ENCODE assay signal across 8 cellular contexts in the genomic region with DNA sequence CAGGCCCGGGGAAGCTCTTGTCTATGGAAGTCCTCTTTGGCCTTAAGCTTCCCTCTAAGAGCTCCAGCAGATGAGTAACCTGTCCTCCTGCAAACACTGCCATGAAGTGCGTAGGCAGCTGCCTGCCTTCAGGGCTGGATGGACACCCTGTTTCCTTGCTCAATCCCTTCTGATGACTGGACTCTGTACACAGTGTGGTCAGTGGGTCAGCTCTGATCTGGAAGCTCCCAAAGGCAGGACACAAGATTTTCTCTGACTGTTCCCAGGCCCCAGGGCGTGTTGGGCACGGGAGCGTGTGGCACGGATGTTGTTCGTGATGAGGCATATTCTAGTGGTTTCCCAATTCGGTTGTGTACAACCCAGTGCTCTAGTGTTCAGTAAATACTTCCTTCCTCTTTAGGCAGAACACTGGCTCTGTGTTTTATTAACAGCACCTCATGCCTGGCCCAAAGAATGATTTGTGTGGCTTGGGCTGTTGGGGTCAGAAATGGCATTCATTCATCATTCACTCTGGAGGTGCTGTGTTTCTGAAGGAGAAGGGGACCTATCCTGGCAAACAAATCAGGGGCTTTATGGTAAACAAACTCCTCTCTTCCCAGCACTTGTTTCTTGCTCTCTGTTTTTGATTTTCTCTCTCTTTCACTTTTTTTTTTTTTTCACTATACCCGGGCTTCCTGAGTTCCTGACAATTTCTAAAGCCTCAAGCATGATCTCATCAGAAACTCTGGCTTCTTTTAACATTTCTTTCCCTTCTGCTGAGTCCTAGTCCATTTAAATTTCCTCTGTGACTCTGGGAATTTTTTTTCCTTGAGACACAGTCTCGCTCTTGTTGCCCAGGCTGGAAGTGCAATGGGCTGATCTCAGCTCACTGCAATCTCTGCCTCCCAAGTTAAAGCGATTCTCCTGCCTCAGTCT. TPM values are rescaled to one million over a fixed set of nuclear protein-coding genes. Genes with fewer than 3 reads are reported as not detected.
A peak's percentile ranks its signal among the peaks of the same experiment; 100 is the strongest.
DNase-seq lines count a peak whose midpoint lies in the region; ATAC-seq and TF ChIP-seq lines count a peak whose summit lies in the region.

No MANE protein-coding gene starts in this region.

- peaks cover 7 to 17% of the 10 kb centered on the region in 2 donors for H3K4me1 ChIP-seq in mucosa of rectum (ENCODE audit: control insufficient read depth in 2 of 2, insufficient read depth in 2 of 2, low read length in 2 of 2)

- TF ChIP-seq CTCF in AG10803 (conservative IDR thresholded peaks at IDR 0.05; ENCODE audit: low read length), result no peak

- no peaks in the 10 kb centered on the region for H3K27me3 ChIP-seq in mucosa of rectum (ENCODE audit: control insufficient read depth in 2 of 2, insufficient read depth in 2 of 2, low read length in 2 of 2)

- no peak overlapping the region; the same call in 1 of the 2 replicates for H3K4me3 ChIP-seq in AG10803 (ENCODE audit: low read length)
- H3K4me3 ChIP-seq in mucosa of rectum (ENCODE audit: low read length in 2 of 2), result peak overlapping the region in 1 of 2 donors; percentile 28

- peak; percentile 64 for ATAC-seq in GM21619 (IDR thresholded peaks at IDR 0.05; ENCODE audit: unreplicated experiment)

- no peaks in the 10 kb centered on the region for H3K36me3 ChIP-seq in mucosa of rectum (ENCODE audit: control insufficient read depth in 2 of 2, insufficient read depth in 2 of 2, low read length in 2 of 2)

- in situ Hi-C loops in SK-MEL-5 (cut with HindIII; ENCODE audit: low pct_unique_long_range_greater_than_20kb, low sequenced_read_pairs), result no loop called here

- peak; percentile 90 for DNase-seq in AG10803 (ENCODE audit: low read depth)
- DNase-seq in SK-MEL-5 (ENCODE audit: low read depth, low spot score), result peak; percentile 99
- peak; percentile 65 for DNase-seq in dermis blood vessel endothelial cell
- no peak for DNase-seq in NCI-H510A (lab: John Stamatoyannopoulos, UW)
- no peak for DNase-seq in retina
- DNase-seq in NCI-H2107 (lab: John Stamatoyannopoulos, UW), result no peak

- no peak overlapping the region for H3K9ac ChIP-seq in mucosa of rectum (ENCODE audit: low read depth in 1 of 2, low read length in 2 of 2)

- no peaks in the 10 kb centered on the region for H3K9me3 ChIP-seq in mucosa of rectum (ENCODE audit: control insufficient read depth in 2 of 2, low read length in 2 of 2)

- peak overlapping the region; percentile 69 to 70 for H3K27ac ChIP-seq in mucosa of rectum (ENCODE audit: low read depth in 2 of 2, low read length in 2 of 2)

RNA-seq across cellular contexts. Expression of gene RNF157, which starts 12.0 kb away (rescaled TPM):
- total RNA-seq in SK-MEL-5 (2014; rRNA removed; shearing (Covaris generic)), result 28.1 and 33.9 TPM in 2 replicates
- 55.3 and 76.3 TPM in 2 replicates for polyA plus RNA-seq in SK-MEL-5 (2015; cell fraction: cytosol; rRNA removed)
- polyA plus RNA-seq in SK-MEL-5 (2015; cell fraction: nucleus; rRNA removed), result 30.9 and 49.5 TPM in 2 replicates
- total RNA-seq in dermis blood vessel endothelial cell, result 0.34 and 0.74 TPM in 2 replicates

RNA-seq across cellular contexts. Expression of gene UBALD2, which starts 12.9 kb away (rescaled TPM):
- 45.0 and 54.5 TPM in 2 replicates for total RNA-seq in SK-MEL-5 (2014; rRNA removed; shearing (Covaris generic))
- 166 and 169 TPM in 2 replicates for polyA plus RNA-seq in SK-MEL-5 (2015; cell fraction: cytosol; rRNA removed)
- 91.4 and 94.6 TPM in 2 replicates for polyA plus RNA-seq in SK-MEL-5 (2015; cell fraction: nucleus; rRNA removed)
- 3.2 and 10.4 TPM in 2 replicates for total RNA-seq in dermis blood vessel endothelial cell

RNA-seq across cellular contexts. Expression of gene QRICH2, which starts 55.8 kb away (rescaled TPM):
- total RNA-seq in SK-MEL-5 (2014; rRNA removed; shearing (Covaris generic)), result 2.4 and 2.7 TPM in 2 replicates
- 3.1 and 3.8 TPM in 2 replicates for polyA plus RNA-seq in SK-MEL-5 (2015; cell fraction: cytosol; rRNA removed)
- 20.2 and 21.8 TPM in 2 replicates for polyA plus RNA-seq in SK-MEL-5 (2015; cell fraction: nucleus; rRNA removed)
- 8.5 and 13.8 TPM in 2 replicates for total RNA-seq in dermis blood vessel endothelial cell

Comparison
In these comparisons a context has a peak if more than half of its experiments do, and no peak if none do; other contexts are left out.
1. DNase-seq: peak in AG10803 (single experiment), SK-MEL-5 (single experiment) and dermis blood vessel endothelial cell (single experiment); none in NCI-H510A (single experiment), retina (single experiment) and NCI-H2107 (single experiment).
2. RNA of gene RNF157, which starts 12.0 kb away (total RNA-seq): 28.1 to 33.9 TPM in SK-MEL-5; 0.34 to 0.74 TPM in dermis blood vessel endothelial cell; every median in the first group is over 10 times any median in the second.